12 cellular contexts compared by ENCODE assay signal in the genomic region with DNA sequence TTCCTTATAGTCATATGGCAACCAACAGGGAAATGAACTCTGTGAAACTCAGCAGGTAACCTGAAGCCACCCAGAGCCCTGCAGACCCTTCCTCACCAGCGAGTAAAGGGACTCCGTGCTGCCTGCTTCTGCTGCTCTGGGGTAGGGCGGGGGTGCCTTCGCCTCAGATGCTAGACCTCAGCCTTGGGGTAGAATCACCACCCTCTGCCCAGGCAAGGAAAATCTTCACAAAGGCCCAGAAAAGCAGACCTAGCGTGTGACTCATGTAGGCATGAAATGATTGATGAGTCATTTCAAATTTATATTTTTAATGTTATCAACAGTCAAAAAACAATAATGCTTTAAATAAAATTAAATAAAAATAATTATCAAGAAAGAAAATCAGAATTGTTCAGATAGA. TPM values are rescaled to one million over a fixed set of nuclear protein-coding genes. Genes with fewer than 3 reads are reported as not detected.
DNase-seq lines count a peak whose midpoint lies in the region; ATAC-seq and TF ChIP-seq lines count a peak whose summit lies in the region.
"Had no signal": no experiment of that assay in that cellular context is flagged by ENCODE, and none has a peak within 500 bp of the region (broad histone marks: within the 10 kb centered on the region; RNA-seq: fewer than 3 reads in every experiment).

No MANE protein-coding gene starts in this region.

- TF ChIP-seq CTCF in foreskin fibroblast (IDR thresholded peaks at IDR 0.05; ENCODE audit: low read depth, low read length): no peak
- TF ChIP-seq CTCF in thoracic aorta (IDR thresholded peaks at IDR 0.05): no peak

- peak; percentile 12 for DNase-seq in activated gamma-delta T cell (lab: John Stamatoyannopoulos, UW)
- no peak for DNase-seq in activated gamma-delta T cell treated with Interleukin-2 at 50 U/mL for 16 hours
- DNase-seq in activated CD8-positive, alpha-beta T cell treated with anti-CD3 and anti-CD28 coated beads, Interleukin-2, amount 10 ng/mL, durations not matched to agents 7 days and 5 days: no peak
- DNase-seq in foreskin fibroblast: peak; percentile 12 to 50
- no peak for DNase-seq in thoracic aorta (ENCODE audit: low spot score)
- no peak for DNase-seq in C1 segment of cervical spinal cord (lab: John Stamatoyannopoulos, UW)
- DNase-seq in NCI-H1048 (lab: John Stamatoyannopoulos, UW): no peak
- no peak for DNase-seq in COLO668 (lab: John Stamatoyannopoulos, UW; ENCODE audit: unreplicated experiment)
- DNase-seq: NCI-H187 treated with DMSO at 0.1 percent for 48 hours had no signal

- no peaks in the 10 kb centered on the region for H3K36me3 ChIP-seq in thoracic aorta

- H3K27ac Mint-ChIP-seq in activated CD8-positive, alpha-beta T cell treated with anti-CD3 and anti-CD28 coated beads, Interleukin-2, amount 10 ng/mL, durations not matched to agents 7 days and 5 days: no peak overlapping the region

- POLR2A ChIA-PET in activated CD8-positive, alpha-beta T cell treated with anti-CD3 and anti-CD28 coated beads, Interleukin-2, amount 10 ng/mL, durations not matched to agents 7 days and 5 days (lab: Charles Lee): no interaction called here

- ATAC-seq in activated CD8-positive, alpha-beta T cell treated with anti-CD3 and anti-CD28 coated beads, Interleukin-2, amount 10 ng/mL, durations not matched to agents 7 days and 5 days: peak; percentile 20
- ATAC-seq in thoracic aorta (ENCODE audit: insufficient number of reproducible peaks, low FRiP score, low read depth): no peak

- H3K36me3 Mint-ChIP-seq in activated CD8-positive, alpha-beta T cell treated with anti-CD3 and anti-CD28 coated beads, Interleukin-2, amount 10 ng/mL, durations not matched to agents 7 days and 5 days (ENCODE audit: low read depth): peaks cover 20% of the 10 kb centered on the region

- no peaks in the 10 kb centered on the region for H3K9me3 ChIP-seq in thoracic aorta

- H3K27ac ChIP-seq in thoracic aorta: peak overlapping the region; percentile 87 to 92

- no peaks in the 10 kb centered on the region for H3K27me3 ChIP-seq in thoracic aorta (replicated peaks; ENCODE audit: insufficient read depth)

- H3K4me3 ChIP-seq in foreskin fibroblast (ENCODE audit: low read depth in 1 of 2, low read length in 2 of 2): no peak overlapping the region
- H3K4me3 ChIP-seq in thoracic aorta: no peak overlapping the region

- CTCF ChIA-PET in activated CD8-positive, alpha-beta T cell treated with anti-CD3 and anti-CD28 coated beads, Interleukin-2, amount 10 ng/mL, durations not matched to agents 7 days and 5 days (lab: Charles Lee): no interaction called here

- peaks cover 50% of the 10 kb centered on the region for H3K4me1 Mint-ChIP-seq in activated CD8-positive, alpha-beta T cell treated with anti-CD3 and anti-CD28 coated beads, Interleukin-2, amount 10 ng/mL, durations not matched to agents 7 days and 5 days (ENCODE audit: low read depth)

- no peak overlapping the region for H3K4me3 Mint-ChIP-seq in activated CD8-positive, alpha-beta T cell treated with anti-CD3 and anti-CD28 coated beads, Interleukin-2, amount 10 ng/mL, durations not matched to agents 7 days and 5 days

- no peaks in the 10 kb centered on the region for H3K27me3 Mint-ChIP-seq in activated CD8-positive, alpha-beta T cell treated with anti-CD3 and anti-CD28 coated beads, Interleukin-2, amount 10 ng/mL, durations not matched to agents 7 days and 5 days (ENCODE audit: low read depth)

- no peaks in the 10 kb centered on the region for H3K9me3 Mint-ChIP-seq in activated CD8-positive, alpha-beta T cell treated with anti-CD3 and anti-CD28 coated beads, Interleukin-2, amount 10 ng/mL, durations not matched to agents 7 days and 5 days (ENCODE audit: insufficient read depth)

- H3K4me1 ChIP-seq in thoracic aorta (ENCODE audit: control insufficient read depth in 1 of 2, low read depth in 2 of 2): peaks cover 56 to 77% of the 10 kb centered on the region in 2 donors

RNA-seq across cellular contexts. Expression of a gene that starts 6.6 kb away (rescaled TPM):
- 10 to 100 TPM; 26.5 to 29.9 TPM for total RNA-seq in activated CD8-positive, alpha-beta T cell treated with anti-CD3 and anti-CD28 coated beads, Interleukin-2, amount 10 ng/mL, durations not matched to agents 7 days and 5 days
- total RNA-seq in thoracic aorta: 10 to 100 TPM; 45.2 to 75.1 TPM

RNA-seq across cellular contexts. Expression of a gene that starts 55.9 kb away (rescaled TPM):
- total RNA-seq in activated CD8-positive, alpha-beta T cell treated with anti-CD3 and anti-CD28 coated beads, Interleukin-2, amount 10 ng/mL, durations not matched to agents 7 days and 5 days: 1 to 10 TPM; 1.5 TPM
- 10 to 100 TPM; 21.0 to 33.8 TPM for total RNA-seq in thoracic aorta
- total RNA-seq: astrocyte, epithelial cell of proximal tubule, G401 had no signal

Comparison
In these comparisons a context has a peak if more than half of its experiments do, and no peak if none do; other contexts are left out.
1. DNase-seq: peak in activated gamma-delta T cell (single experiment) and foreskin fibroblast (2 of 2); none in activated gamma-delta T cell treated with Interleukin-2 at 50 U/mL for 16 hours (single experiment), activated CD8-positive, alpha-beta T cell treated with anti-CD3 and anti-CD28 coated beads, Interleukin-2, amount 10 ng/mL, durations not matched to agents 7 days and 5 days (single experiment), thoracic aorta (single experiment), C1 segment of cervical spinal cord (0 of 14), NCI-H1048 (single experiment) and COLO668 (single experiment).
2. RNA of a gene that starts 55.9 kb away (total RNA-seq): 21.0 to 33.8 TPM in thoracic aorta; 1.5 TPM in activated CD8-positive, alpha-beta T cell treated with anti-CD3 and anti-CD28 coated beads, Interleukin-2, amount 10 ng/mL, durations not matched to agents 7 days and 5 days; every median in the first group is over 4 times any median in the second.